In the genomic region with DNA sequence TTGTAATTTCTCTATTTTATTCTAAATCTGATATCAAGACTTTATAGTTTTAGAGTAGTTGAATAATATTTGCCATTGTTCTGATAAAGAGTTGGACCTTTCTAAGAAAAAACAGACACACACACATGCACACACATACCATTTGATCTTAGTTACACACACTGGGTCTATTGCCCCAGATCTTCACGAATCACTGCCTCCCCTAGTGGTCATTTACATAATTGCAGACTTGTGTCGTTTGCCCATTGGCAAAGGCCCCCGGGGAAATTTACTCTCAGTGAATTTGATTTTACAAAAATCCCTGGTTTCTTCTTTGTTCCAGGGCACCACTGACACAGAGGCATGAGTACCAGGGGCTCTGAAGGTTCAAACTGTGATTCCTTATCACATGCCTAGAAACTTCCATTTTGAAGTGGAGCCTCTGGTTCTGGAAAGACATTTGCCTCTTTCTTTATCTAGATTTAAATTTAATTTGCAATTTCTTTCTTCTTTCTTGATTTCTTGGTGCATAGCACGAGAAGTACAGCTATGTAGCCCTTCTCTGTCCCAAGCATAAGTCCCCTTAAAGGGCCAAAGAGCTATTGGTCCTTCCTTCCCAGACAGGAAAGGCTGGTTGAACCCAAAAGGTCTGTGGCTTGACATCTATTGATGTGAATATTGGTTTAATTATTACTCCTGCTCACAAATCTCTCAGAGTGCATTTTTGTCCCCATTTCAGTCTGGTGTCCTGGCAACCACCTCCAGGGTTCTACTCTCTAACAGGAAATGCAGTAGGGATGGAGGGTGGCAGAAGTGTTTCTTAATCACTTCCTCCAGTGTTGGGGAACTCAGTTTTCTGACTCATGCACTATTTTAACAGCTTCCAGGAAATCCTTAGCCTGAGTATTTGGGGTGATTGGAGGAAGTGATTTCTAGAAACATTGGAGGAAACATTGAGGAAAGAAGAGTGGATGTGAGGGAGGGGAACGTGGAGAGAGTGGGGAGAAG, we compare ENCODE assay signal across 8 cellular contexts. TPM values are rescaled to one million over a fixed set of nuclear protein-coding genes. Genes with fewer than 3 reads are reported as not detected.
A peak's percentile ranks its signal among the peaks of the same experiment; 100 is the strongest.
DNase-seq lines count a peak whose midpoint lies in the region; ATAC-seq, FAIRE-seq and TF ChIP-seq lines count a peak whose summit lies in the region.

No MANE protein-coding gene starts in this region.

- no peak for FAIRE-seq in frontal cortex (lab: Jason Lieb, UNC)

- TF ChIP-seq POLR2A in HCT116 (IDR thresholded peaks at IDR 0.05; ENCODE audit: borderline replicate concordance, extremely low read depth, insufficient read depth, insufficient read length): no peak

- H3K79me2 ChIP-seq in HCT116 (ENCODE audit: insufficient read depth, low read length): no peaks in the 10 kb centered on the region

- CTCF ChIA-PET in HCT116 (lab: Charles Lee): interaction anchor here (0.7 to 4.7 kb wide), 4 partner anchors 11 to 25 kb away, joined by 3 to 26 read pairs (median 4); no protein-coding TSS in a partner anchor

- BruUV-seq in HCT116 (replicated peaks; lab: Mats Ljungman, UMichigan): no TSS peak

- no peak overlapping the region for H3K4me3 ChIP-seq in HCT116 (replicated peaks in 1 of 2; ENCODE audit: low read depth in 1 of 2, low read length in 2 of 2)

- peak overlapping the region; percentile 57 for H2AFZ ChIP-seq in HCT116 (ENCODE audit: low read depth, low read length, poor library complexity, severe bottlenecking)

- no peak overlapping the region for H3K4me2 ChIP-seq in HCT116 (ENCODE audit: low read length)

- RAD21 ChIA-PET in HCT116 (lab: Charles Lee; ENCODE audit: low non-redundant PET in 1 of 2, low total read pairs in 2 of 2, uncharacterized antibody in 2 of 2, unreplicated experiment in 2 of 2): no interaction called here

- DNase-seq in NCI-H2196 (lab: John Stamatoyannopoulos, UW; ENCODE audit: unreplicated experiment) (peak; percentile 24), NCI-H2196 treated with DMSO at 0.1 percent for 48 hours (lab: John Stamatoyannopoulos, UW; ENCODE audit: unreplicated experiment) (no peak), HCT116 (ENCODE audit: low read depth, low spot score) (peak; percentile 28), SKM-1 (lab: John Stamatoyannopoulos, UW; ENCODE audit: unreplicated experiment) (peak; percentile 11), fibroblast of peridontal ligament (ENCODE audit: extremely low read depth) (peak; percentile 22), pons (ENCODE audit: low spot score) (peak; percentile 58), frontal cortex (ENCODE audit: low spot score in 2 of 2) (no peak), COR-L47 (lab: John Stamatoyannopoulos, UW) (no peak)

- no peak overlapping the region for H3K27ac ChIP-seq in HCT116 (ENCODE audit: low read depth, low read length)

- intact Hi-C loops in HCT116 (cut with micrococcal nuclease): no loop called here

- H3K27me3 ChIP-seq in HCT116 (ENCODE audit: insufficient read depth, low read length): peaks cover 22% of the 10 kb centered on the region

- POLR2A ChIA-PET in HCT116 (lab: Charles Lee): no interaction called here

- no peaks in the 10 kb centered on the region for H3K36me3 ChIP-seq in HCT116 (ENCODE audit: control insufficient read depth in 1 of 2, insufficient read depth in 2 of 2, low read length in 2 of 2)

- no peaks in the 10 kb centered on the region for H3K9me3 ChIP-seq in HCT116 (ENCODE audit: control insufficient read depth in 1 of 2, insufficient read depth in 1 of 2, low read depth in 1 of 2, low read length in 2 of 2)

- peak; percentile 56 to 85 (median 84) for TF ChIP-seq CTCF in HCT116 (IDR thresholded peaks at IDR 0.05 in 2 of 3, conservative IDR thresholded peaks at IDR 0.05 in 1 of 3; ENCODE audit: borderline replicate concordance in 1 of 3, insufficient read depth in 1 of 3, low read depth in 2 of 3, low read length in 2 of 3)

- H4K20me1 ChIP-seq in HCT116 (ENCODE audit: insufficient read depth): no peaks in the 10 kb centered on the region

- H3K9ac ChIP-seq in HCT116 (ENCODE audit: low read length): no peak overlapping the region

- peak; percentile 87 for ATAC-seq in HCT116

- peak; percentile 57 for TF ChIP-seq RAD21 in HCT116 (IDR thresholded peaks at IDR 0.05; ENCODE audit: low read depth)

- no peaks in the 10 kb centered on the region; a peak in 1 of 4 replicates for H3K4me1 ChIP-seq in HCT116 (ENCODE audit: control insufficient read depth in 1 of 2, insufficient read depth in 2 of 2, low read length in 2 of 2)

- H3K9me2 ChIP-seq in HCT116 (ENCODE audit: insufficient read depth): no peaks in the 10 kb centered on the region

TF ChIP-seq in HCT116, 20 proteins besides CTCF, POLR2A, EP300 and RAD21:
- no peak for TF ChIP-seq EZH2phosphoT487 (IDR thresholded peaks at IDR 0.05; ENCODE audit: borderline replicate concordance)
- TF ChIP-seq, protein P1, sequence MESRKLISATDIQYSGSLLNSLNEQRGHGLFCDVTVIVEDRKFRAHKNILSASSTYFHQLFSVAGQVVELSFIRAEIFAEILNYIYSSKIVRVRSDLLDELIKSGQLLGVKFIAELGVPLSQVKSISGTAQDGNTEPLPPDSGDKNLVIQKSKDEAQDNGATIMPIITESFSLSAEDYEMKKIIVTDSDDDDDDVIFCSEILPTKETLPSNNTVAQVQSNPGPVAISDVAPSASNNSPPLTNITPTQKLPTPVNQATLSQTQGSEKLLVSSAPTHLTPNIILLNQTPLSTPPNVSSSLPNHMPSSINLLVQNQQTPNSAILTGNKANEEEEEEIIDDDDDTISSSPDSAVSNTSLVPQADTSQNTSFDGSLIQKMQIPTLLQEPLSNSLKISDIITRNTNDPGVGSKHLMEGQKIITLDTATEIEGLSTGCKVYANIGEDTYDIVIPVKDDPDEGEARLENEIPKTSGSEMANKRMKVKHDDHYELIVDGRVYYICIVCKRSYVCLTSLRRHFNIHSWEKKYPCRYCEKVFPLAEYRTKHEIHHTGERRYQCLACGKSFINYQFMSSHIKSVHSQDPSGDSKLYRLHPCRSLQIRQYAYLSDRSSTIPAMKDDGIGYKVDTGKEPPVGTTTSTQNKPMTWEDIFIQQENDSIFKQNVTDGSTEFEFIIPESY (IDR thresholded peaks at IDR 0.05; ENCODE audit: extremely low read depth, insufficient replicate concordance, low read length): no peak
- TF ChIP-seq SIN3A (IDR thresholded peaks at IDR 0.05; ENCODE audit: low read depth): no peak
- TF ChIP-seq SRF (IDR thresholded peaks at IDR 0.05; ENCODE audit: low read depth): no peak
- TF ChIP-seq EZH2 (IDR thresholded peaks at IDR 0.05): no peak
- no peak for TF ChIP-seq TCF7L2 (IDR thresholded peaks at IDR 0.05; ENCODE audit: borderline replicate concordance, extremely low read depth, insufficient read depth, insufficient read length)
- TF ChIP-seq CBX3 (IDR thresholded peaks at IDR 0.05; ENCODE audit: low read depth): peak; percentile 40; the same call in 1 of the 2 replicates

RNA-seq across cellular contexts. Expression of gene SLC6A11, which starts 32.4 kb away (rescaled TPM):
- total RNA-seq in HCT116 (2021; ENCODE audit: unreplicated experiment) (not detected), frontal cortex (27.3 TPM)
- polyA plus RNA-seq in HCT116 (2012): not detected in 2 replicates

Comparison
In these comparisons a context has a peak if more than half of its experiments do, and no peak if none do; other contexts are left out.
1. DNase-seq: peak in NCI-H2196 (single experiment), HCT116 (single experiment), SKM-1 (single experiment), fibroblast of peridontal ligament (single experiment) and pons (single experiment); none in NCI-H2196 treated with DMSO at 0.1 percent for 48 hours (single experiment), frontal cortex (0 of 2) and COR-L47 (single experiment).
2. RNA of gene SLC6A11, which starts 32.4 kb away (total RNA-seq): 27.3 TPM in frontal cortex (single experiment); not detected in HCT116 (single experiment); every median in the first group is over 10 times any median in the second.